ENCODE assay signal across 17 cellular contexts in genomic region chr7:100793806-100794660, GRCh38. TPM values are rescaled to one million over a fixed set of nuclear protein-coding genes. Genes with fewer than 3 reads are reported as not detected.
DNase-seq lines count a peak whose midpoint lies in the region; ATAC-seq, FAIRE-seq and TF ChIP-seq lines count a peak whose summit lies in the region.
"Had no signal": no experiment of that assay in that cellular context is flagged by ENCODE, and none has a peak within 500 bp of the region (broad histone marks: within the 10 kb centered on the region; RNA-seq: fewer than 3 reads in every experiment).

No MANE protein-coding gene starts in this region.

- H3K9me3 ChIP-seq in HUES6 (ENCODE audit: control insufficient read depth, insufficient read depth, low read depth, low read length) (no peaks in the 10 kb centered on the region), adipocyte (ENCODE audit: control insufficient read depth, low read length) (no peaks in the 10 kb centered on the region)
- H3K9me3 ChIP-seq in CD4-positive, alpha-beta T cell (ENCODE audit: control insufficient read depth, low read length): no peaks in the 10 kb centered on the region
- H3K9me3 ChIP-seq: neutrophil, Peyer's patch had no signal

- H3K27me3 Mint-ChIP-seq in CD4-positive, alpha-beta T cell: peaks cover 5% of the 10 kb centered on the region

- H3K27ac Mint-ChIP-seq in CD4-positive, alpha-beta T cell: no peak overlapping the region

- H3K4me3 Mint-ChIP-seq in CD4-positive, alpha-beta T cell: no peak overlapping the region
- H3K4me3 Mint-ChIP-seq: CD14-positive monocyte had no signal

- H3K27me3 ChIP-seq in HUES6 (ENCODE audit: control insufficient read depth, insufficient read depth, low read length): no peaks in the 10 kb centered on the region
- peaks cover 25% of the 10 kb centered on the region for H3K27me3 ChIP-seq in adipocyte (replicated peaks; ENCODE audit: control insufficient read depth, insufficient read depth, low read length)
- peaks cover 5% of the 10 kb centered on the region for H3K27me3 ChIP-seq in CD4-positive, alpha-beta T cell (ENCODE audit: control insufficient read depth, insufficient read depth, low read length)
- H3K27me3 ChIP-seq: Peyer's patch had no signal

- no peak overlapping the region for H3K27ac ChIP-seq in HUES6 (ENCODE audit: low read depth, low read length)
- H3K27ac ChIP-seq in CD4-positive, alpha-beta T cell (ENCODE audit: low read depth, low read length): no peak overlapping the region
- H3K27ac ChIP-seq: epithelial cell of prostate, neutrophil, Peyer's patch had no signal

- H3K9me3 Mint-ChIP-seq in CD4-positive, alpha-beta T cell: no peaks in the 10 kb centered on the region

- peaks cover 16% of the 10 kb centered on the region for H3K4me1 ChIP-seq in HUES6 (ENCODE audit: control insufficient read depth, insufficient read depth, low read length)
- no peaks in the 10 kb centered on the region for H3K4me1 ChIP-seq in adipocyte (ENCODE audit: control insufficient read depth, insufficient read depth, low read length)
- H3K4me1 ChIP-seq: Peyer's patch had no signal

- DNase-seq in EH (ENCODE audit: low read depth): peak; percentile 45
- DNase-seq in adipocyte (ENCODE audit: low read depth): peak; percentile 18
- peak; percentile 19 for DNase-seq in kidney tubule cell (ENCODE audit: low spot score)
- DNase-seq in CD4-positive, alpha-beta T cell: no peak
- no peak for DNase-seq in T-helper 1 cell
- no peak for DNase-seq in D721Med (ENCODE audit: insufficient read length, low spot score)
- DNase-seq: activated CD4-positive, alpha-beta T cell treated with anti-CD3 and anti-CD28 coated beads, Interleukin-2, amount 50 U/mL, for 1 hour; activated naive CD4-positive, alpha-beta T cell treated with Interleukin-2 at 50 U/mL for 16 hours; caudate nucleus; GF-D8; NCI-H2081 treated with DMSO at 0.1 percent for 48 hours; Peyer's patch had no signal

- intact Hi-C loops in CD4-positive, alpha-beta T cell (cut with DNase I, micrococcal nuclease): no loop called here

- no peaks in the 10 kb centered on the region for H3K36me3 Mint-ChIP-seq in CD4-positive, alpha-beta T cell (ENCODE audit: low read depth)
- H3K36me3 Mint-ChIP-seq: CD14-positive monocyte had no signal

- H3K4me1 Mint-ChIP-seq in CD4-positive, alpha-beta T cell (ENCODE audit: low read depth): no peaks in the 10 kb centered on the region

- H3K36me3 ChIP-seq in HUES6 (ENCODE audit: control insufficient read depth, insufficient read depth, low read length) (no peaks in the 10 kb centered on the region), adipocyte (ENCODE audit: control insufficient read depth, insufficient read depth, low read length, severe bottlenecking) (no peaks in the 10 kb centered on the region)
- H3K36me3 ChIP-seq: neutrophil, Peyer's patch had no signal

- peak overlapping the region; percentile 45 for H3K9ac ChIP-seq in HUES6 (ENCODE audit: low read length)
- H3K9ac ChIP-seq in adipocyte (ENCODE audit: low read length): no peak overlapping the region

- CTCF ChIA-PET in CD4-positive, alpha-beta T cell (lab: Charles Lee): no interaction called here

- no peak for ATAC-seq in CD4-positive, alpha-beta T cell (ENCODE audit: poor library complexity)
- no peak for ATAC-seq in GM21717 (IDR thresholded peaks at IDR 0.05; ENCODE audit: unreplicated experiment)

- no peak for FAIRE-seq in D721Med (lab: Jason Lieb, UNC)

- H3K4me3 ChIP-seq in HUES6 (ENCODE audit: low read depth, low read length) (peak overlapping the region; percentile 19; the same call in 1 of the 2 replicates), adipocyte (ENCODE audit: low read length) (no peak overlapping the region)
- H3K4me3 ChIP-seq: Peyer's patch had no signal

- TF ChIP-seq CTCF in CD4-positive, alpha-beta T cell (IDR thresholded peaks at IDR 0.05): no peak
- TF ChIP-seq CTCF in D721Med (IDR thresholded peaks at IDR 0.05; ENCODE audit: insufficient read depth, missing control alignments): no peak

- POLR2A ChIA-PET in CD4-positive, alpha-beta T cell (lab: Charles Lee): no interaction called here

RNA-seq across cellular contexts. Expression of gene EPHB4, which starts 33.3 kb away (rescaled TPM):
- 1 to 10 TPM; 8.4 to 8.9 TPM for total RNA-seq in CD4-positive, alpha-beta T cell

RNA-seq across cellular contexts. Expression of gene SLC12A9, which starts 58.5 kb away (rescaled TPM):
- 10 to 100 TPM; 26.3 to 28.2 TPM for total RNA-seq in CD4-positive, alpha-beta T cell

Comparison
In these comparisons a context has a peak if more than half of its experiments do, and no peak if none do; other contexts are left out.
1. DNase-seq: peak in EH (single experiment), adipocyte (single experiment) and kidney tubule cell (single experiment); none in CD4-positive, alpha-beta T cell (0 of 10), T-helper 1 cell (0 of 5) and D721Med (single experiment).